8 cellular contexts compared by ENCODE assay signal in the genomic region with DNA sequence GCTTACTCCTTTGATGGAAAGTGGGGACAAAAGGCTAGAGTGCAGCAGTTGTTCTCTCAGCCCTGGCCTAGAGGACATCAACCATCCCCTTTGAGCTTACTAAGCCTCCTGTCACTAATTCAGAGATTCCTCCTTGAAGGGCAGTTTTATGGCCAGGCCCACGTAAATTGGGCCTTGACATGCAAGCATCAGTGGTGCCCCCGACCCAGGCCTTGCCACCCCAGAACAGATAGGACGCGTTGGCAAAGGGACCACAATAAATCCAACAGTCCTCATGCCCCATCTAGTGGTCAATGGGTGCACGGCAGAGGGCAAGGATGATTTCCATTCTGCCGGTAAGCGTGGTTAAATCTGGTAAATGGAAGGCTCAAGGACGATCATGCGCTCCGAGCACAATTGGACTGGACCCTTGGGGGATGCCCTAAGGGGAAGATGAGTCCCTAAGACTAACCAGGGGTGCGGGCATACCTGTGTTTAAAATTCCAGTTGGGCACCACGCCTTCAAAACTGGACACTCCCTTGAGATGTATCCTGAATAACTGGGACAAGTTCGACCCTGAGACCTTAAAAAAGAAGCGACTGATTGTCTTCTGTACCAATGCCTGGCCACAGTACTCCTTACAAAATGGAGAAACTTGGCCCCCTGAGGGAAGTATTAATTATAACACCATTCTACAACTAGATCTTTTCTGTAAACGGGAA. TPM values are rescaled to one million over a fixed set of nuclear protein-coding genes. Genes with fewer than 3 reads are reported as not detected.
A peak's percentile ranks its signal among the peaks of the same experiment; 100 is the strongest.
DNase-seq lines count a peak whose midpoint lies in the region; ATAC-seq and TF ChIP-seq lines count a peak whose summit lies in the region.

No MANE protein-coding gene starts in this region.

- H3K9ac ChIP-seq in parathyroid adenoma, result no peak overlapping the region

- peaks cover 41% of the 10 kb centered on the region for H3K79me2 ChIP-seq in parathyroid adenoma

- peaks cover 0 to 51% (median 5%) of the 10 kb centered on the region in 3 donors for H3K4me1 ChIP-seq in gastroesophageal sphincter
- H3K4me1 ChIP-seq in parathyroid adenoma, result no peaks in the 10 kb centered on the region
- H3K4me1 ChIP-seq in upper lobe of right lung, result no peaks in the 10 kb centered on the region

- H3K36me3 ChIP-seq in gastroesophageal sphincter, result no peaks in the 10 kb centered on the region
- no peaks in the 10 kb centered on the region for H3K36me3 ChIP-seq in parathyroid adenoma (ENCODE audit: control insufficient read depth, insufficient read depth, low read length)
- H3K36me3 ChIP-seq in upper lobe of right lung, result no peaks in the 10 kb centered on the region

- H3K4me2 ChIP-seq in parathyroid adenoma (ENCODE audit: low read length), result no peak overlapping the region

- H3K9me3 ChIP-seq in gastroesophageal sphincter (no peaks in the 10 kb centered on the region), parathyroid adenoma (ENCODE audit: control insufficient read depth, low read length) (no peaks in the 10 kb centered on the region), upper lobe of right lung (no peaks in the 10 kb centered on the region)

- intact Hi-C loops in upper lobe of right lung (cut with DNase I), result no loop called here

- TF ChIP-seq EP300 in gastroesophageal sphincter (IDR thresholded peaks at IDR 0.05), result no peak

- no peak for TF ChIP-seq POLR2A in gastroesophageal sphincter (IDR thresholded peaks at IDR 0.05)

- DNase-seq in CD1c-positive myeloid dendritic cell (ENCODE audit: extremely low spot score), result peak; percentile 63
- DNase-seq in RPMI7951 (ENCODE audit: low read depth), result peak; percentile 53
- DNase-seq in activated effector memory CD4-positive, alpha-beta T cell treated with anti-CD3 and anti-CD28 coated beads, Interleukin-2, amount 50 U/mL, for 16 hours, result peak; percentile 87
- DNase-seq in upper lobe of right lung, result peak; percentile 66

- WGBS in gastroesophageal sphincter (ENCODE audit: low coverage in 1 of 2), 2 donors, result 61% methylated on average over 4 to 7 of the region's 15 CpGs

- H3K4me3 ChIP-seq in gastroesophageal sphincter (no peak overlapping the region), parathyroid adenoma (ENCODE audit: low read depth, low read length) (no peak overlapping the region), upper lobe of right lung (no peak overlapping the region)

- no peak overlapping the region for H2AFZ ChIP-seq in parathyroid adenoma

- ATAC-seq in GM19043 (IDR thresholded peaks at IDR 0.05; ENCODE audit: low read depth, unreplicated experiment) (peak; percentile 90), HG03378 (IDR thresholded peaks at IDR 0.05; ENCODE audit: unreplicated experiment) (peak; percentile 87), gastroesophageal sphincter (peak; percentile 51), upper lobe of right lung (peak; percentile 92)

- no peaks in the 10 kb centered on the region for H3K27me3 ChIP-seq in gastroesophageal sphincter
- no peaks in the 10 kb centered on the region for H3K27me3 ChIP-seq in parathyroid adenoma (ENCODE audit: control insufficient read depth, insufficient read depth, low read length)
- H3K27me3 ChIP-seq in upper lobe of right lung, result no peaks in the 10 kb centered on the region

- TF ChIP-seq CTCF in gastroesophageal sphincter (IDR thresholded peaks at IDR 0.05) (peak; percentile 76 to 90 (median 80)), parathyroid adenoma (IDR thresholded peaks at IDR 0.05) (peak; percentile 90), upper lobe of right lung (IDR thresholded peaks at IDR 0.05) (peak; percentile 91)

- H3K27ac ChIP-seq in gastroesophageal sphincter (no peak overlapping the region), parathyroid adenoma (no peak overlapping the region), upper lobe of right lung (no peak overlapping the region)

RNA-seq across cellular contexts. Expression of a gene that starts 32.6 kb away (rescaled TPM):
- 7.1 and 10.8 TPM in 2 replicates for total RNA-seq in RPMI7951 (2014; rRNA removed; shearing (Covaris generic))
- total RNA-seq in gastroesophageal sphincter (10 to 100 TPM; 10.9 to 22.6 (median 16.7) TPM), upper lobe of right lung (10.5 TPM)
